ENCODE assay signal across 18 cellular contexts in genomic region chr1:201359873-201360210, GRCh38. TPM values are rescaled to one million over a fixed set of nuclear protein-coding genes. Genes with fewer than 3 reads are reported as not detected.
A peak's percentile ranks its signal among the peaks of the same experiment; 100 is the strongest.
DNase-seq lines count a peak whose midpoint lies in the region; ATAC-seq, FAIRE-seq and TF ChIP-seq lines count a peak whose summit lies in the region.
"Had no signal": no experiment of that assay in that cellular context is flagged by ENCODE, and none has a peak within 500 bp of the region (broad histone marks: within the 10 kb centered on the region; RNA-seq: fewer than 3 reads in every experiment).

No MANE protein-coding gene starts in this region.

- no peak overlapping the region for H3K23ac ChIP-seq in neuronal stem cell (ENCODE audit: low read depth, low read length, poor library complexity)

- H3K27me3 Mint-ChIP-seq in chondrocyte (ENCODE audit: low read depth) = peaks cover 4% of the 10 kb centered on the region
- peaks cover 20% of the 10 kb centered on the region for H3K27me3 Mint-ChIP-seq in CD4-positive, alpha-beta T cell

- H3K4me1 ChIP-seq in right lobe of liver = no peaks in the 10 kb centered on the region
- no peaks in the 10 kb centered on the region for H3K4me1 ChIP-seq in HepG2 (ENCODE audit: insufficient read depth, low read length)
- H3K4me1 ChIP-seq in neuronal stem cell (ENCODE audit: control insufficient read depth in 2 of 2, insufficient read depth in 1 of 2, low read depth in 1 of 2, low read length in 2 of 2) = peaks cover 0 to 15% of the 10 kb centered on the region in 2 donors
- H3K4me1 ChIP-seq: A549, BE2C, Caco-2 had no signal

- no peak overlapping the region for H4K91ac ChIP-seq in neuronal stem cell (ENCODE audit: low read depth, low read length, poor library complexity)

- no peak for TF ChIP-seq EP300 in HepG2 (IDR thresholded peaks at IDR 0.05; ENCODE audit: low read depth in 2 of 2, low read length in 2 of 2)
- TF ChIP-seq EP300 in HepG2 (CRISPR knock-in tag; IDR thresholded peaks at IDR 0.05; ENCODE audit: borderline replicate concordance) = no peak

- peak overlapping the region; percentile 95 for H2BK15ac ChIP-seq in neuronal stem cell (ENCODE audit: low read length)

- peak overlapping the region; percentile 16 for H3K18ac ChIP-seq in neuronal stem cell (ENCODE audit: low read length)

- H3K9me3 Mint-ChIP-seq in chondrocyte (ENCODE audit: low read depth) = no peaks in the 10 kb centered on the region
- H3K9me3 Mint-ChIP-seq in CD4-positive, alpha-beta T cell = no peaks in the 10 kb centered on the region
- H3K9me3 Mint-ChIP-seq: CD8-positive, alpha-beta memory T cell; HFFc6 had no signal

- in situ Hi-C loops in HepG2 (cut with HindIII; ENCODE audit: extremely low pct_ligation_motif_present, low pct_unique_long_range_greater_than_20kb) = no loop called here

- POLR2A ChIA-PET in HepG2 (lab: Yijun Ruan, JAX) = no interaction called here
- POLR2A ChIA-PET in CD4-positive, alpha-beta T cell (lab: Charles Lee) = no interaction called here

- no peak overlapping the region for H3K14ac ChIP-seq in neuronal stem cell (ENCODE audit: low read length)

- no peaks in the 10 kb centered on the region for H3K27me3 ChIP-seq in right lobe of liver
- H3K27me3 ChIP-seq in HepG2 (ENCODE audit: control insufficient read depth in 1 of 2, insufficient read depth in 2 of 2, low read length in 2 of 2) = peaks cover 4 to 42% of the 10 kb centered on the region in 2 experiments
- H3K27me3 ChIP-seq in neuronal stem cell (ENCODE audit: control insufficient read depth in 3 of 3, insufficient read depth in 3 of 3, low read depth in 1 of 3, low read length in 3 of 3) = peaks cover 0 to 23% (median 0%) of the 10 kb centered on the region in 3 experiments
- H3K27me3 ChIP-seq in CD4-positive, alpha-beta T cell (ENCODE audit: control insufficient read depth, insufficient read depth, low read length) = no peaks in the 10 kb centered on the region
- H3K27me3 ChIP-seq: BE2C had no signal

- H2AK5ac ChIP-seq in neuronal stem cell (ENCODE audit: low read depth, low read length) = peak overlapping the region; percentile 91

- no peak for TF ChIP-seq RAD21 in HepG2 (CRISPR knock-in tag; IDR thresholded peaks at IDR 0.05)

- DNase-seq in right lobe of liver (peak in 2 of 3 donors; percentile 3 to 14), HepG2 (ENCODE audit: low spot score) (no peak), chondrocyte (ENCODE audit: low spot score) (peak; percentile 66), neuronal stem cell (ENCODE audit: low spot score) (no peak)
- DNase-seq in CD4-positive, alpha-beta T cell = no peak
- DNase-seq: BE2C; Caco-2; CD8-positive, alpha-beta memory T cell; DMS53; GF-D8; HCEC 1CT; HFFc6; IMR-90 had no signal

- H3K79me2 ChIP-seq in HepG2 (ENCODE audit: insufficient read depth, low read length) = no peaks in the 10 kb centered on the region

- intact Hi-C loops in right lobe of liver (cut with DNase I) (loop anchor here (5.0 kb wide), 1 partner anchor 108 kb away; no protein-coding TSS in a partner anchor), HepG2 (cut with micrococcal nuclease; ENCODE audit: unreplicated experiment) (no loop called here)
- intact Hi-C loops in CD4-positive, alpha-beta T cell (cut with DNase I, micrococcal nuclease) = no loop called here

- CTCF ChIA-PET in HepG2 (lab: Yijun Ruan, JAX; ENCODE audit: low intra/inter-chr PET ratio, low total read pairs) = interaction anchor here (2.8 kb wide), 1 partner anchor 105 kb away, joined by 37 read pairs; no protein-coding TSS in a partner anchor
- CTCF ChIA-PET in CD4-positive, alpha-beta T cell (lab: Charles Lee) = no interaction called here

- no peaks in the 10 kb centered on the region for H3K9me3 ChIP-seq in right lobe of liver
- H3K9me3 ChIP-seq in HepG2 (ENCODE audit: low read length) = no peaks in the 10 kb centered on the region
- no peaks in the 10 kb centered on the region for H3K9me3 ChIP-seq in neuronal stem cell (replicated peaks in 1 of 2; ENCODE audit: control insufficient read depth in 2 of 2, insufficient read depth in 1 of 2, low read depth in 1 of 2, low read length in 2 of 2)
- no peaks in the 10 kb centered on the region for H3K9me3 ChIP-seq in CD4-positive, alpha-beta T cell (ENCODE audit: control insufficient read depth, low read length)
- H3K9me3 ChIP-seq: A549, BE2C, Caco-2 had no signal

- no peaks in the 10 kb centered on the region for H3K36me3 Mint-ChIP-seq in chondrocyte (ENCODE audit: low read depth)
- no peaks in the 10 kb centered on the region for H3K36me3 Mint-ChIP-seq in CD4-positive, alpha-beta T cell (ENCODE audit: low read depth)
- H3K36me3 Mint-ChIP-seq: CD14-positive monocyte; CD8-positive, alpha-beta memory T cell had no signal

- H2AFZ ChIP-seq in HepG2 (ENCODE audit: low read length) = no peak overlapping the region
- H2AFZ ChIP-seq in neuronal stem cell (ENCODE audit: low read length) = no peak overlapping the region

- no peak for FAIRE-seq in HepG2 (lab: Jason Lieb, UNC)
- FAIRE-seq: A549 had no signal

- no peak overlapping the region for H2BK12ac ChIP-seq in neuronal stem cell (ENCODE audit: low read length)

- TF ChIP-seq CTCF in right lobe of liver (IDR thresholded peaks at IDR 0.05) = no peak
- no peak for TF ChIP-seq CTCF in HepG2 (CRISPR knock-in tag; IDR thresholded peaks at IDR 0.05)
- TF ChIP-seq CTCF in chondrocyte (IDR thresholded peaks at IDR 0.05) = no peak
- no peak for TF ChIP-seq CTCF in CD4-positive, alpha-beta T cell (IDR thresholded peaks at IDR 0.05)

- no peaks in the 10 kb centered on the region for H4K20me1 ChIP-seq in HepG2 (ENCODE audit: insufficient read depth, low read length)

- no peak overlapping the region for H3K4me3 Mint-ChIP-seq in chondrocyte (ENCODE audit: unreplicated experiment)
- H3K4me3 Mint-ChIP-seq in CD4-positive, alpha-beta T cell = no peak overlapping the region
- H3K4me3 Mint-ChIP-seq: CD14-positive monocyte; CD8-positive, alpha-beta memory T cell; HFFc6 had no signal

- no peak for ATAC-seq in right lobe of liver
- no peak for ATAC-seq in HepG2
- no peak for ATAC-seq in CD4-positive, alpha-beta T cell (ENCODE audit: poor library complexity)
- no peak for ATAC-seq in GM18907 (IDR thresholded peaks at IDR 0.05; ENCODE audit: unreplicated experiment)
- no peak for ATAC-seq in HG03442 (IDR thresholded peaks at IDR 0.05; ENCODE audit: unreplicated experiment)
- ATAC-seq: A549 had no signal

- H3K36me3 ChIP-seq in right lobe of liver (no peaks in the 10 kb centered on the region), HepG2 (replicated peaks in 1 of 2; ENCODE audit: control insufficient read depth in 1 of 2, insufficient read depth in 2 of 2, low read length in 2 of 2) (no peaks in the 10 kb centered on the region), neuronal stem cell (replicated peaks in 1 of 2; ENCODE audit: control insufficient read depth in 2 of 2, insufficient read depth in 2 of 2, low read length in 2 of 2) (no peaks in the 10 kb centered on the region)
- H3K36me3 ChIP-seq: BE2C had no signal

- no peak overlapping the region for H2BK120ac ChIP-seq in neuronal stem cell (ENCODE audit: low read depth, low read length)

- H3K4me1 Mint-ChIP-seq in chondrocyte (ENCODE audit: low read depth) = peaks cover 12% of the 10 kb centered on the region
- H3K4me1 Mint-ChIP-seq in CD4-positive, alpha-beta T cell (ENCODE audit: low read depth) = no peaks in the 10 kb centered on the region
- H3K4me1 Mint-ChIP-seq: CD14-positive monocyte; CD8-positive, alpha-beta memory T cell had no signal

- H3K27ac ChIP-seq in right lobe of liver = no peak overlapping the region
- H3K27ac ChIP-seq in HepG2 (ENCODE audit: extremely low read length, insufficient read depth, low read length) = no peak overlapping the region
- no peak overlapping the region for H3K27ac ChIP-seq in neuronal stem cell (replicated peaks; ENCODE audit: low read length)
- H3K27ac ChIP-seq in CD4-positive, alpha-beta T cell (ENCODE audit: low read depth, low read length) = no peak overlapping the region
- H3K27ac ChIP-seq: A549 had no signal

- TF ChIP-seq POLR2A in right lobe of liver (IDR thresholded peaks at IDR 0.05) (no peak), HepG2 (IDR thresholded peaks at IDR 0.05; ENCODE audit: insufficient read depth in 1 of 2, low read depth in 2 of 2, low read length in 2 of 2) (no peak)

- H3K4me2 ChIP-seq in HepG2 (ENCODE audit: low read depth, low read length) (no peak overlapping the region), neuronal stem cell (ENCODE audit: insufficient read depth, low read length, poor library complexity, severe bottlenecking) (no peak overlapping the region)
- H3K4me2 ChIP-seq: A549 had no signal

- H2BK5ac ChIP-seq in neuronal stem cell (ENCODE audit: low read length) = no peak overlapping the region

- no peak overlapping the region for H3K27ac Mint-ChIP-seq in chondrocyte (ENCODE audit: unreplicated experiment)
- no peak overlapping the region for H3K27ac Mint-ChIP-seq in CD4-positive, alpha-beta T cell
- H3K27ac Mint-ChIP-seq: CD8-positive, alpha-beta memory T cell; HFFc6 had no signal

- peaks cover 4% of the 10 kb centered on the region for H3K79me1 ChIP-seq in neuronal stem cell (ENCODE audit: low read depth, low read length)

- H3K4ac ChIP-seq in neuronal stem cell (ENCODE audit: low read length) = no peak overlapping the region

- no peak overlapping the region for H4K8ac ChIP-seq in neuronal stem cell (ENCODE audit: low read depth, low read length)

- H3K9ac ChIP-seq in HepG2 (ENCODE audit: insufficient read depth, low read depth, low read length) = no peak overlapping the region
- no peak overlapping the region for H3K9ac ChIP-seq in neuronal stem cell (ENCODE audit: low read depth, low read length, poor library complexity)

- 60% methylated on average over 1 of the region's 2 CpGs for WGBS in right lobe of liver (ENCODE audit: insufficient coverage, low coverage, low lambda C conversion rate, missing lambda C conversion rate)
- WGBS in HepG2 (ENCODE audit: low lambda C conversion rate) = 40% methylated on average over 1 of the region's 2 CpGs
- no CpG with 5 or more reads among the region's 2 CpGs for WGBS in neuronal stem cell (ENCODE audit: extremely low coverage in 2 of 2, insufficient read length in 2 of 2, insufficient replicate concordance in 1 of 2), 2 donors

- no peak overlapping the region for H3K4me3 ChIP-seq in right lobe of liver
- H3K4me3 ChIP-seq in HepG2 (replicated peaks in 1 of 3; ENCODE audit: insufficient read depth in 1 of 3, low read depth in 2 of 3, low read length in 3 of 3) = no peak overlapping the region
- H3K4me3 ChIP-seq in neuronal stem cell (ENCODE audit: low read length in 2 of 2) = no peak overlapping the region
- H3K4me3 ChIP-seq: A549 had no signal

- BruUV-seq in HepG2 (replicated peaks; lab: Mats Ljungman, UMichigan) = no TSS peak

RNA-seq across cellular contexts. Expression of gene TNNT2, which starts 17.6 kb away (rescaled TPM):
- total RNA-seq in right lobe of liver (1 to 10 TPM in 1 of 6 experiments, under 1 TPM in 2, not detected in 3; 0.18 to 1.1 (median 0.24) TPM), HepG2 (2016; rRNA removed; fragmentation: Illumina TruSeq; extraction: Trizol) (0.20 TPM in 1 of 2 replicates, not detected in the other), chondrocyte (20.3 to 21.6 TPM (median 21.2 TPM) in 3 replicates)
- total RNA-seq in HepG2 (2016; cell fraction: cytosol; rRNA removed; fragmentation: Illumina TruSeq; extraction: Trizol; ENCODE audit: low read depth) = not detected in 2 replicates
- total RNA-seq in HepG2 (2016; cell fraction: insoluble cytoplasmic fraction; rRNA removed; fragmentation: Illumina TruSeq; extraction: Trizol) = 0.17 TPM in 1 of 2 replicates, not detected in the other
- total RNA-seq in HepG2 (2016; cell fraction: membrane; rRNA removed; fragmentation: Illumina TruSeq; extraction: Trizol) = not detected in 2 replicates
- 0.71 and 0.88 TPM in 2 replicates for total RNA-seq in HepG2 (2016; cell fraction: nucleus; rRNA removed; fragmentation: Illumina TruSeq; extraction: Trizol)
- 0.63 and 1.3 TPM in 2 replicates for polyA plus RNA-seq in HepG2 (2011; rRNA removed)
- 0.03 and 0.09 TPM in 2 replicates for polyA plus RNA-seq in HepG2 (2011; cell fraction: cytosol; rRNA removed)
- polyA plus RNA-seq in HepG2 (2011; cell fraction: nucleus; rRNA removed) = 5.4 and 9.7 TPM in 2 replicates
- polyA plus RNA-seq in HepG2 (2012) = 3.1 and 5.5 TPM in 2 replicates
- polyA plus RNA-seq in HepG2 (2016; cell fraction: cytosol; fragmentation: Illumina TruSeq; extraction: Trizol; ENCODE audit: low read depth) = not detected in 2 replicates
- not detected in 2 replicates for polyA plus RNA-seq in HepG2 (2016; cell fraction: insoluble cytoplasmic fraction; fragmentation: Illumina TruSeq; extraction: Trizol; ENCODE audit: low read depth)
- not detected in 2 replicates for polyA plus RNA-seq in HepG2 (2016; cell fraction: membrane; fragmentation: Illumina TruSeq; extraction: Trizol; ENCODE audit: low read depth)
- polyA plus RNA-seq in HepG2 (2016; cell fraction: nucleus; fragmentation: Illumina TruSeq; extraction: Trizol; ENCODE audit: insufficient read depth, low read depth) = 1.6 TPM in 1 of 2 replicates, not detected in the other
- polyA minus RNA-seq in HepG2 (2011; rRNA and poly(A)+ RNA removed; ENCODE audit: low replicate concordance) = 0.28 and 1.7 TPM in 2 replicates
- polyA minus RNA-seq in HepG2 (2011; cell fraction: cytosol; rRNA and poly(A)+ RNA removed) = not detected in 2 replicates
- polyA minus RNA-seq in HepG2 (2011; cell fraction: nucleus; rRNA and poly(A)+ RNA removed) = 7.9 and 9.4 TPM in 2 replicates
- polyA plus RNA-seq in neuronal stem cell (2013, experiment 1 of 2) = 8.6 TPM
- polyA plus RNA-seq in neuronal stem cell (2013, experiment 2 of 2) = 10.2 TPM
- not detected for total RNA-seq in CD4-positive, alpha-beta T cell
- total RNA-seq: CD8-positive, alpha-beta memory T cell; H4; HFFc6 had no signal
- polyA plus RNA-seq: CD14-positive monocyte; CD8-positive, alpha-beta memory T cell had no signal

RNA-seq across cellular contexts. Expression of gene LAD1, which starts 39.3 kb away (rescaled TPM):
- 10 to 100 TPM; 12.2 to 26.7 (median 19.4) TPM for total RNA-seq in right lobe of liver
- total RNA-seq in HepG2 (2016; rRNA removed; fragmentation: Illumina TruSeq; extraction: Trizol) = 41.2 and 65.6 TPM in 2 replicates
- total RNA-seq in HepG2 (2016; cell fraction: cytosol; rRNA removed; fragmentation: Illumina TruSeq; extraction: Trizol; ENCODE audit: low read depth) = 11.0 and 15.5 TPM in 2 replicates
- total RNA-seq in HepG2 (2016; cell fraction: insoluble cytoplasmic fraction; rRNA removed; fragmentation: Illumina TruSeq; extraction: Trizol) = 41.4 and 67.3 TPM in 2 replicates
- 26.5 and 29.9 TPM in 2 replicates for total RNA-seq in HepG2 (2016; cell fraction: membrane; rRNA removed; fragmentation: Illumina TruSeq; extraction: Trizol)
- 43.9 and 47.8 TPM in 2 replicates for total RNA-seq in HepG2 (2016; cell fraction: nucleus; rRNA removed; fragmentation: Illumina TruSeq; extraction: Trizol)
- polyA plus RNA-seq in HepG2 (2011; rRNA removed) = 10.8 and 16.3 TPM in 2 replicates
- polyA plus RNA-seq in HepG2 (2011; cell fraction: cytosol; rRNA removed) = 9.4 and 9.8 TPM in 2 replicates
- 11.5 and 21.4 TPM in 2 replicates for polyA plus RNA-seq in HepG2 (2011; cell fraction: nucleus; rRNA removed)
- polyA plus RNA-seq in HepG2 (2012) = 18.4 and 19.1 TPM in 2 replicates
- polyA plus RNA-seq in HepG2 (2016; cell fraction: cytosol; fragmentation: Illumina TruSeq; extraction: Trizol; ENCODE audit: low read depth) = 11.7 and 13.7 TPM in 2 replicates
- polyA plus RNA-seq in HepG2 (2016; cell fraction: insoluble cytoplasmic fraction; fragmentation: Illumina TruSeq; extraction: Trizol; ENCODE audit: low read depth) = 55.2 and 58.0 TPM in 2 replicates
- 25.4 and 27.9 TPM in 2 replicates for polyA plus RNA-seq in HepG2 (2016; cell fraction: membrane; fragmentation: Illumina TruSeq; extraction: Trizol; ENCODE audit: low read depth)
- 64.1 and 70.5 TPM in 2 replicates for polyA plus RNA-seq in HepG2 (2016; cell fraction: nucleus; fragmentation: Illumina TruSeq; extraction: Trizol; ENCODE audit: insufficient read depth, low read depth)
- 0.16 and 19.5 TPM in 2 replicates for polyA minus RNA-seq in HepG2 (2011; rRNA and poly(A)+ RNA removed; ENCODE audit: low replicate concordance)
- 6.4 and 8.8 TPM in 2 replicates for polyA minus RNA-seq in HepG2 (2011; cell fraction: cytosol; rRNA and poly(A)+ RNA removed)
- 22.8 and 27.4 TPM in 2 replicates for polyA minus RNA-seq in HepG2 (2011; cell fraction: nucleus; rRNA and poly(A)+ RNA removed)
- total RNA-seq in chondrocyte = 0.17 to 0.34 TPM in 2 of 3 replicates, not detected in the other
- polyA plus RNA-seq in neuronal stem cell (2013, experiment 1 of 2) = 0.86 TPM
- polyA plus RNA-seq in neuronal stem cell (2013, experiment 2 of 2) = 0.86 TPM
- total RNA-seq in CD4-positive, alpha-beta T cell = not detected
- total RNA-seq: CD8-positive, alpha-beta memory T cell; H4; HFFc6 had no signal
- polyA plus RNA-seq: CD14-positive monocyte; CD8-positive, alpha-beta memory T cell had no signal

Comparison
In these comparisons a context has a peak if more than half of its experiments do, and no peak if none do; other contexts are left out.
1. DNase-seq: peak in right lobe of liver (2 of 3) and chondrocyte (single experiment); none in HepG2 (single experiment), neuronal stem cell (single experiment) and CD4-positive, alpha-beta T cell (0 of 10).
2. intact Hi-C loops: an anchor here in right lobe of liver (5.0 kb wide); none called in HepG2 and CD4-positive, alpha-beta T cell.